ENCODE assay signal across 8 cellular contexts in the genomic region with DNA sequence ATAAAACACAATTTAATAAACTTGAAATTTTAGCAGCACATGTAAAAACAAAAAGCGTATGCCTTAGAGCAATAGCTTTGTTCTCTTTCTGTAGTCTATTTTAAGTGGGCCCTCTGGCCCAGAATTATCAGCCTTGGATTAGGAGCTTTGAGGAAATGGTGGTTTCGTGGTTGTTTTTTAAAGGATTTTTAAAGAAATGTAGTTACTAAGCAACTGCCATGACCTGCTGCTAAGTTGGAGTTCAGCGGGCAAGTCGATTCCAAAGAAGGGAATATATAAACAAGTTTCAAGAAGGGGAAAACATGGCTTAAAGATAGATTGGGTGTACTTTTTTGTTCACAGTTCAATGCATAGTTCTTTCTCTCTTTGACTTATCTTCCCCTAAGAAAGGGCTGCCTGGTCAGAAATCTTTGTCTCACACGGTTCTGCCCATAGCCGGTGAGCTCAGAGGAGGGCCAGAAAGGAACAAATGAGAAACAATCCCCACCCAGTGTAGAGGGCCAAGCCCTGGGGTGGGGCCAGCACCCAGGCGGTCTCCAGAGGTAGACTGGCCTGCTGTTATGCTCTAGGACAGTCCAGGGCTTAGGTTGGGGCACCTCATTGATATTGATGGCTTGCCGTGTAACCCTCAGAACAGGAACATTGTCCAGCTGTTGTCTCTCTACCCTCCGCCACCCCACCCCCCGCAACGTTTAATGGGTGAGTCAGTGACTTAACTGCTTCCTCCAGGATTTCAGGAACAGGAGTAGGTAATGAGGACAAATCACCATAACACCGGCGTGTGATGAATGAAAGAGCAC. TPM values are rescaled to one million over a fixed set of nuclear protein-coding genes. Genes with fewer than 3 reads are reported as not detected.
DNase-seq lines count a peak whose midpoint lies in the region; ATAC-seq and TF ChIP-seq lines count a peak whose summit lies in the region.

No MANE protein-coding gene starts in this region.

- H3K9me3 ChIP-seq in ES-I3 (ENCODE audit: control insufficient read depth, insufficient read depth, low read length) (no peaks in the 10 kb centered on the region), esophagus (ENCODE audit: control insufficient read depth in 2 of 2, insufficient read depth in 1 of 2, low read depth in 1 of 2, low read length in 1 of 2) (no peaks in the 10 kb centered on the region), osteoblast (ENCODE audit: low read depth, low read length) (no peaks in the 10 kb centered on the region)

- H2AFZ ChIP-seq in osteoblast (ENCODE audit: low read length), result peak overlapping the region; percentile 54

- peaks cover 11% of the 10 kb centered on the region for H3K36me3 ChIP-seq in ES-I3 (ENCODE audit: insufficient read depth, low read length)
- no peaks in the 10 kb centered on the region for H3K36me3 ChIP-seq in esophagus (ENCODE audit: control insufficient read depth in 2 of 2, insufficient read depth in 2 of 2, low read length in 1 of 2)
- no peaks in the 10 kb centered on the region for H3K36me3 ChIP-seq in osteoblast (ENCODE audit: insufficient read depth, low read length)

- WGBS in esophagus, 2 donors, result 20 to 35% methylated on average over 13 of the region's 13 CpGs

- peak overlapping the region; percentile 63 for H3K4me2 ChIP-seq in osteoblast (ENCODE audit: insufficient read depth, low read length)

- TF ChIP-seq CTCF in osteoblast (IDR thresholded peaks at IDR 0.05; ENCODE audit: extremely low read depth, low read depth, low read length) (no peak), GM10266 (IDR thresholded peaks at IDR 0.05; ENCODE audit: control insufficient read depth, insufficient read depth, low read depth, missing control alignments) (no peak)

- H3K79me2 ChIP-seq in osteoblast (ENCODE audit: insufficient read depth, low read length), result no peaks in the 10 kb centered on the region

- DNase-seq in NCI-H748 treated with DMSO at 0.1 percent for 48 hours (lab: John Stamatoyannopoulos, UW), result peak; percentile 52
- DNase-seq in osteoblast (ENCODE audit: insufficient read length, low spot score, missing footprints), result peak; percentile 86
- no peak for DNase-seq in T-helper 1 cell
- DNase-seq in GM10266 (ENCODE audit: extremely low spot score), result no peak

- H3K4me1 ChIP-seq in ES-I3 (ENCODE audit: insufficient read depth, low read length) (peaks cover 81% of the 10 kb centered on the region), esophagus (ENCODE audit: control insufficient read depth in 2 of 2, insufficient read depth in 2 of 2, low read length in 1 of 2) (peaks cover 0 to 11% of the 10 kb centered on the region in 2 donors), osteoblast (ENCODE audit: insufficient read depth, low read length) (peaks cover 42% of the 10 kb centered on the region)

- no peaks in the 10 kb centered on the region for H4K20me1 ChIP-seq in osteoblast (ENCODE audit: insufficient read depth, low read length)

- H3K4me3 ChIP-seq in esophagus (ENCODE audit: low read depth in 1 of 2, low read length in 2 of 2) (no peak overlapping the region), osteoblast (ENCODE audit: insufficient read depth, low read length) (peak overlapping the region; percentile 7)

- H3K27ac ChIP-seq in esophagus (ENCODE audit: low read depth in 2 of 2, low read length in 1 of 2), result peak overlapping the region; percentile 85 to 87
- H3K27ac ChIP-seq in osteoblast (ENCODE audit: low read depth, low read length), result peak overlapping the region; percentile 89

- ATAC-seq in GM19035 (IDR thresholded peaks at IDR 0.05; ENCODE audit: unreplicated experiment) (no peak), HG03457 (IDR thresholded peaks at IDR 0.05; ENCODE audit: unreplicated experiment) (no peak)

- H3K27me3 ChIP-seq in esophagus (ENCODE audit: control insufficient read depth in 1 of 2, insufficient read depth in 2 of 2, low read length in 2 of 2) (peaks cover 0 to 5% of the 10 kb centered on the region in 2 donors), osteoblast (ENCODE audit: insufficient read depth, low read length) (peaks cover 4% of the 10 kb centered on the region)

- H3K9ac ChIP-seq in ES-I3 (ENCODE audit: low read depth, low read length), result peak overlapping the region; percentile 37

RNA-seq across cellular contexts. Expression of a gene that starts 32.5 kb away (rescaled TPM):
- polyA plus RNA-seq in esophagus, result 10 to 100 TPM; 13.8 to 19.0 TPM
- 7.7 and 8.0 TPM in 2 replicates for total RNA-seq in osteoblast

RNA-seq across cellular contexts. Expression of a gene that starts 54.0 kb away (rescaled TPM):
- polyA plus RNA-seq in esophagus, result under 1 TPM; 0.28 to 0.34 TPM
- not detected in 2 replicates for total RNA-seq in osteoblast

Comparison
In these comparisons a context has a peak if more than half of its experiments do, and no peak if none do; other contexts are left out.
1. DNase-seq: peak in NCI-H748 treated with DMSO at 0.1 percent for 48 hours (single experiment) and osteoblast (single experiment); none in T-helper 1 cell (0 of 5) and GM10266 (single experiment).